1 cellular context compared by ENCODE assay signal in genomic region chr5:79774171-79774854, GRCh38.
TF ChIP-seq lines count a peak whose summit lies in the region.

No MANE protein-coding gene starts in this region.

TF ChIP-seq in HCT116, 20 proteins besides CTCF, POLR2A, EP300 and RAD21:
- TF ChIP-seq, protein P1, sequence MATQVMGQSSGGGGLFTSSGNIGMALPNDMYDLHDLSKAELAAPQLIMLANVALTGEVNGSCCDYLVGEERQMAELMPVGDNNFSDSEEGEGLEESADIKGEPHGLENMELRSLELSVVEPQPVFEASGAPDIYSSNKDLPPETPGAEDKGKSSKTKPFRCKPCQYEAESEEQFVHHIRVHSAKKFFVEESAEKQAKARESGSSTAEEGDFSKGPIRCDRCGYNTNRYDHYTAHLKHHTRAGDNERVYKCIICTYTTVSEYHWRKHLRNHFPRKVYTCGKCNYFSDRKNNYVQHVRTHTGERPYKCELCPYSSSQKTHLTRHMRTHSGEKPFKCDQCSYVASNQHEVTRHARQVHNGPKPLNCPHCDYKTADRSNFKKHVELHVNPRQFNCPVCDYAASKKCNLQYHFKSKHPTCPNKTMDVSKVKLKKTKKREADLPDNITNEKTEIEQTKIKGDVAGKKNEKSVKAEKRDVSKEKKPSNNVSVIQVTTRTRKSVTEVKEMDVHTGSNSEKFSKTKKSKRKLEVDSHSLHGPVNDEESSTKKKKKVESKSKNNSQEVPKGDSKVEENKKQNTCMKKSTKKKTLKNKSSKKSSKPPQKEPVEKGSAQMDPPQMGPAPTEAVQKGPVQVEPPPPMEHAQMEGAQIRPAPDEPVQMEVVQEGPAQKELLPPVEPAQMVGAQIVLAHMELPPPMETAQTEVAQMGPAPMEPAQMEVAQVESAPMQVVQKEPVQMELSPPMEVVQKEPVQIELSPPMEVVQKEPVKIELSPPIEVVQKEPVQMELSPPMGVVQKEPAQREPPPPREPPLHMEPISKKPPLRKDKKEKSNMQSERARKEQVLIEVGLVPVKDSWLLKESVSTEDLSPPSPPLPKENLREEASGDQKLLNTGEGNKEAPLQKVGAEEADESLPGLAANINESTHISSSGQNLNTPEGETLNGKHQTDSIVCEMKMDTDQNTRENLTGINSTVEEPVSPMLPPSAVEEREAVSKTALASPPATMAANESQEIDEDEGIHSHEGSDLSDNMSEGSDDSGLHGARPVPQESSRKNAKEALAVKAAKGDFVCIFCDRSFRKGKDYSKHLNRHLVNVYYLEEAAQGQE (IDR thresholded peaks at IDR 0.05; ENCODE audit: low read depth) = no peak
- no peak for TF ChIP-seq EGR1 (IDR thresholded peaks at IDR 0.05; ENCODE audit: low read depth)
- no peak for TF ChIP-seq FOSL1 (IDR thresholded peaks at IDR 0.05; ENCODE audit: low read depth)
- TF ChIP-seq ZBTB33 (IDR thresholded peaks at IDR 0.05; ENCODE audit: extremely low read depth, insufficient replicate concordance, low read length) = no peak
